16 cellular contexts compared by ENCODE assay signal in the genomic region with DNA sequence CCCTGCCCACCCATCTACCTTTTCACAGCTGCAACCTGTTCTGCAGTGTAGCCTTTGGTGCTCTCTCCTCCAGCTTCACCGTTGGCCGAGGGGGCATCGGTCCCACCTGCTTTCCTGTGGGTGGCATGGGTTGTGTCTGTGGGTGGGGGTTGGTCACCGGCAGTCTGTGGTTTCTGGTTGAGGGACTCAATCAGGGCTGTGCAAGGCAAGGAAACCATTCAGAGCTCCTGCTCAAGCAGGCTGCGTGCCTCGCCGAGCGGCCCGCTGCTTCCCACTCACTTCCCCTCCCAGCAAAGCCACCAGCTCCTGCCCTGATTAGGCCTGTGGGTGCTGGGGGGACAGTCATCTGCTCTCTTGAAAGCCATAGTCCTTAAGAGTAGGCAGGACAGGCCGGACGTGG.
DNase-seq lines count a peak whose midpoint lies in the region; ATAC-seq and TF ChIP-seq lines count a peak whose summit lies in the region.
"Had no signal": no experiment of that assay in that cellular context is flagged by ENCODE, and none has a peak within 500 bp of the region (broad histone marks: within the 10 kb centered on the region; RNA-seq: fewer than 3 reads in every experiment).

No MANE protein-coding gene starts in this region.

- H3K4me3 ChIP-seq in BLaER1 treated with 17β-estradiol and CSF1 and Interleukin-3, amounts not matched to agents 10 nM and 100 nM = peak overlapping the region in 1 of 10 experiments; percentile 28; a peak in 2 of 20 replicates
- H3K4me3 ChIP-seq in GM12864 (ENCODE audit: low read depth, low read length) (no peak overlapping the region), SU-DHL-6 (ENCODE audit: insufficient read depth, low read length, poor library complexity, severe bottlenecking) (no peak overlapping the region)
- H3K4me3 ChIP-seq: heart right ventricle, SJCRH30, thyroid gland had no signal

- H3K4me1 ChIP-seq in BLaER1 treated with 17β-estradiol and CSF1 and Interleukin-3, amounts not matched to agents 10 nM and 100 nM = peaks cover 29 to 70% (median 51%) of the 10 kb centered on the region in 10 experiments
- H3K4me1 ChIP-seq: SJCRH30 had no signal

- no peak for ATAC-seq in effector memory CD8-positive, alpha-beta T cell (replicated peaks)
- no peak for ATAC-seq in HG02798 (IDR thresholded peaks at IDR 0.05; ENCODE audit: poor library complexity, unreplicated experiment)
- ATAC-seq in GM21619 (IDR thresholded peaks at IDR 0.05; ENCODE audit: unreplicated experiment) = no peak
- ATAC-seq: esophagus mucosa, heart right ventricle, left colon had no signal

- H3K27ac ChIP-seq in BLaER1 treated with 17β-estradiol and CSF1 and Interleukin-3, amounts not matched to agents 10 nM and 100 nM = peak overlapping the region in 9 of 11 experiments; percentile 29 to 50 (median 42); a peak in 13 of 22 replicates
- H3K27ac ChIP-seq in SU-DHL-6 (ENCODE audit: low read depth, low read length) = peak overlapping the region; percentile 42; the same call in 1 of the 2 replicates
- H3K27ac ChIP-seq: heart right ventricle, SJCRH30, thyroid gland had no signal

- peaks cover 16% of the 10 kb centered on the region; the same call in 1 of the 2 replicates for H3K79me2 ChIP-seq in SU-DHL-6 (ENCODE audit: insufficient read depth, low read length)

- H2AFZ ChIP-seq in SU-DHL-6 (ENCODE audit: low read depth, low read length, severe bottlenecking) = no peak overlapping the region

- no peaks in the 10 kb centered on the region for H3K27me3 Mint-ChIP-seq in effector memory CD8-positive, alpha-beta T cell

- DNase-seq in GM12864 (ENCODE audit: low read depth) (peak; percentile 41), NCI-H2171 (lab: John Stamatoyannopoulos, UW) (no peak), kidney glomerular epithelial cell (lab: John Stamatoyannopoulos, UW) (no peak)
- DNase-seq in effector memory CD8-positive, alpha-beta T cell = no peak
- DNase-seq: aorta, DMS53, heart right ventricle, left colon, NCI-H1105 treated with DMSO at 0.1 percent for 48 hours, SJCRH30, thyroid gland had no signal

- H3K9me2 ChIP-seq in SU-DHL-6 (replicated peaks; ENCODE audit: insufficient read depth, low read length) = no peaks in the 10 kb centered on the region

- H3K4me2 ChIP-seq in BLaER1 treated with 17β-estradiol and CSF1 and Interleukin-3, amounts not matched to agents 10 nM and 100 nM = peak overlapping the region; percentile 63 to 89 (median 73)
- no peak overlapping the region for H3K4me2 ChIP-seq in SU-DHL-6 (ENCODE audit: low read depth, low read length, poor library complexity, severe bottlenecking)

- H4K20me1 ChIP-seq in BLaER1 treated with 17β-estradiol and CSF1 and Interleukin-3, amounts not matched to agents 10 nM and 100 nM = peaks cover 37 to 94% (median 63%) of the 10 kb centered on the region in 11 experiments
- H4K20me1 ChIP-seq in SU-DHL-6 (ENCODE audit: low read depth, low read length) = no peaks in the 10 kb centered on the region

- H3K4me3 Mint-ChIP-seq in effector memory CD8-positive, alpha-beta T cell = no peak overlapping the region

- H3F3A ChIP-seq in SU-DHL-6 (ENCODE audit: insufficient read depth) = 0 out of 2 replicates have a peak, but pooled peaks cover 3% of the 10 kb centered on the region

- peaks cover 21 to 23% of the 10 kb centered on the region in 2 donors for H3K4me1 Mint-ChIP-seq in effector memory CD8-positive, alpha-beta T cell (ENCODE audit: low read depth in 2 of 2)

- no peaks in the 10 kb centered on the region for H3K9me3 ChIP-seq in BLaER1 treated with 17β-estradiol and CSF1 and Interleukin-3, amounts not matched to agents 10 nM and 100 nM (replicated peaks in 1 of 11)
- no peaks in the 10 kb centered on the region for H3K9me3 ChIP-seq in SU-DHL-6 (ENCODE audit: insufficient read depth, low read length)
- H3K9me3 ChIP-seq: heart right ventricle, SJCRH30, thyroid gland had no signal

- no peaks in the 10 kb centered on the region for H3K9me3 Mint-ChIP-seq in effector memory CD8-positive, alpha-beta T cell

- peak overlapping the region; percentile 22 to 65 for H3K27ac Mint-ChIP-seq in effector memory CD8-positive, alpha-beta T cell

- H3K36me3 Mint-ChIP-seq in effector memory CD8-positive, alpha-beta T cell (ENCODE audit: insufficient read depth) = peaks cover 38% of the 10 kb centered on the region

- TF ChIP-seq CTCF in GM12864 (IDR thresholded peaks at IDR 0.05; ENCODE audit: low read depth, low read length, missing control alignments) (no peak), SU-DHL-6 (IDR thresholded peaks at IDR 0.05; ENCODE audit: insufficient read depth, low read length, poor library complexity, severe bottlenecking) (no peak)

- H3K9ac ChIP-seq in BLaER1 treated with 17β-estradiol and CSF1 and Interleukin-3, amounts not matched to agents 10 nM and 100 nM = peak overlapping the region; percentile 17 to 59 (median 42); a peak in 15 of 22 replicates
- no peak overlapping the region for H3K9ac ChIP-seq in SU-DHL-6 (ENCODE audit: low read length)

- H3K36me3 ChIP-seq in BLaER1 treated with 17β-estradiol and CSF1 and Interleukin-3, amounts not matched to agents 10 nM and 100 nM = peaks cover 69 to 90% (median 78%) of the 10 kb centered on the region in 11 experiments
- no peaks in the 10 kb centered on the region for H3K36me3 ChIP-seq in SU-DHL-6 (ENCODE audit: low read length)

- no peaks in the 10 kb centered on the region for H3K27me3 ChIP-seq in BLaER1 treated with 17β-estradiol and CSF1 and Interleukin-3, amounts not matched to agents 10 nM and 100 nM
- H3K27me3 ChIP-seq in SU-DHL-6 (ENCODE audit: low read length) = no peaks in the 10 kb centered on the region
- H3K27me3 ChIP-seq: heart right ventricle, SJCRH30, thyroid gland had no signal
